Comparison of ENCODE assay signal across 12 cellular contexts in the genomic region with DNA sequence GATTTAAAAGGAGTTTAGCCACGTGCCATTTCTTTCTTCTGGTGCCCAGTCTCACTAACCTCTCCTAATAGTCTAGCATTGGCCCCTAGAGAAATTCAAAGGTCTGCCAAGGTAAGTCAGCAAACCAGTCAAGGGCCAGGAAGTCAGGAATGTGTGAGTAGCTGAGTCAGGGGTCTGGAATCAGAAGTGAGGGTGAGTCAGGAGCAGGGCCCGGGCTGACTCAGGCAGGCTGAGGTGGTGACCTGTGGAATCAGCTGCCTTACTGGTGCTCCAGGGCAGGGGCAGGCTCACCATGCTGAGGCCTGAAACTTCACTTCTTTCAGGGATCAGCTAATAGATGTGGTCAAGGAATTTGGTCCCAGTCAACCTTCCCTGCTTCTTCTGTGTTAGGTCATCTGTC.
A peak's percentile ranks its signal among the peaks of the same experiment; 100 is the strongest.
DNase-seq lines count a peak whose midpoint lies in the region; ATAC-seq, FAIRE-seq and TF ChIP-seq lines count a peak whose summit lies in the region.
"Had no signal": no experiment of that assay in that cellular context is flagged by ENCODE, and none has a peak within 500 bp of the region (broad histone marks: within the 10 kb centered on the region; RNA-seq: fewer than 3 reads in every experiment).

No MANE protein-coding gene starts in this region.

- H3K9ac ChIP-seq in H1 (replicated peaks in 1 of 4; ENCODE audit: extremely low read depth in 1 of 4, low read depth in 3 of 4, low read length in 3 of 4): no peak overlapping the region

- ATAC-seq in mucosa of descending colon (peak; percentile 48), GM19324 (IDR thresholded peaks at IDR 0.05; ENCODE audit: low FRiP score, unreplicated experiment) (no peak)
- no peak for ATAC-seq in activated T-cell treated with anti-CD3 and anti-CD28 coated beads, Interleukin-2, amount 50 U/mL, for 4 hours

- H3K23ac ChIP-seq in H1 (ENCODE audit: insufficient read length): no peak overlapping the region

- no peak overlapping the region for H2BK15ac ChIP-seq in H1 (ENCODE audit: low read length)

- no peak overlapping the region for H3K4me3 ChIP-seq in MG63
- no peak overlapping the region for H3K4me3 ChIP-seq in H1 (ENCODE audit: extremely low read depth in 1 of 4, insufficient read depth in 2 of 4, low read depth in 3 of 4, low read length in 4 of 4)
- no peak overlapping the region for H3K4me3 ChIP-seq in mucosa of descending colon
- H3K4me3 ChIP-seq: prostate gland had no signal

- no peak overlapping the region for H3K4ac ChIP-seq in H1 (replicated peaks; ENCODE audit: insufficient read length, low read depth, low read length)

- POLR2A ChIA-PET in H1 (lab: Charles Lee; ENCODE audit: partially characterized antibody): no interaction called here

- peaks cover 17% of the 10 kb centered on the region for H3K27me3 Mint-ChIP-seq in activated T-cell treated with anti-CD3 and anti-CD28 coated beads, Interleukin-2, amount 50 U/mL, for 4 hours (ENCODE audit: low read depth)

- peaks cover 0 to 6% (median 2%) of the 10 kb centered on the region in 4 experiments; a peak in 4 of 7 replicates for H3K4me1 ChIP-seq in H1 (replicated peaks in 1 of 4; ENCODE audit: control insufficient read depth in 3 of 4, insufficient read depth in 4 of 4, low read length in 3 of 4)
- H3K4me1 ChIP-seq in mucosa of descending colon (ENCODE audit: low read depth): no peaks in the 10 kb centered on the region
- H3K4me1 ChIP-seq: prostate gland had no signal

- H4K5ac ChIP-seq in H1 (ENCODE audit: insufficient read length, low read depth, low read length): no peak overlapping the region

- TF ChIP-seq RAD21 in H1 (IDR thresholded peaks at IDR 0.05 in 1 of 2, conservative IDR thresholded peaks at IDR 0.05 in 1 of 2; ENCODE audit: low read depth in 2 of 2, low read length in 2 of 2): no peak

- no peaks in the 10 kb centered on the region for H3K36me3 ChIP-seq in MG63
- H3K36me3 ChIP-seq in H1 (ENCODE audit: control insufficient read depth in 2 of 4, insufficient read depth in 4 of 4, low read length in 3 of 4): peaks cover 0 to 6% (median 0%) of the 10 kb centered on the region in 4 experiments; a peak in 5 of 8 replicates
- H3K36me3 ChIP-seq in mucosa of descending colon (ENCODE audit: low read depth): no peaks in the 10 kb centered on the region
- H3K36me3 ChIP-seq: prostate gland had no signal

- no peaks in the 10 kb centered on the region for H3K23me2 ChIP-seq in H1 (ENCODE audit: low read depth, low read length)

- no peak overlapping the region; the same call in 1 of the 2 replicates for H2BK5ac ChIP-seq in H1 (ENCODE audit: low read depth, low read length)

- H3K18ac ChIP-seq in H1 (ENCODE audit: extremely low read depth, low read length): no peak overlapping the region

- 43% methylated on average over 2 of the region's 2 CpGs; no CpG with 5 or more reads in 1 of the 2 experiments for WGBS in H1 (ENCODE audit: extremely low coverage in 1 of 2, insufficient coverage in 1 of 2, insufficient read length in 1 of 2, insufficient replicate concordance in 2 of 2, low coverage in 1 of 2, low lambda C conversion rate in 2 of 2, missing lambda C conversion rate in 1 of 2), 2 experiments

- H2BK120ac ChIP-seq in H1 (replicated peaks; ENCODE audit: low read depth, low read length): no peak overlapping the region

- no peaks in the 10 kb centered on the region for H3K9me3 Mint-ChIP-seq in activated T-cell treated with anti-CD3 and anti-CD28 coated beads, Interleukin-2, amount 50 U/mL, for 4 hours

- H4K20me1 ChIP-seq in H1 (replicated peaks in 1 of 2; ENCODE audit: control insufficient read depth in 1 of 2, insufficient read depth in 2 of 2, low read length in 2 of 2): no peaks in the 10 kb centered on the region

- H3K4me1 Mint-ChIP-seq in activated T-cell treated with anti-CD3 and anti-CD28 coated beads, Interleukin-2, amount 50 U/mL, for 4 hours (ENCODE audit: low read depth): no peaks in the 10 kb centered on the region

- no peak overlapping the region for H3K56ac ChIP-seq in H1 (replicated peaks; ENCODE audit: insufficient read length, low read depth, low read length)

- intact Hi-C loops in mucosa of descending colon (cut with DNase I, micrococcal nuclease): no loop called here

- no peak overlapping the region for H3K14ac ChIP-seq in H1 (ENCODE audit: insufficient read length)

- H3K27me3 ChIP-seq in MG63: no peaks in the 10 kb centered on the region
- H3K27me3 ChIP-seq in H1 (replicated peaks in 1 of 4; ENCODE audit: control insufficient read depth in 3 of 4, extremely low read depth in 1 of 4, insufficient read depth in 3 of 4, low read length in 3 of 4): no peaks in the 10 kb centered on the region

- no peak for FAIRE-seq in H1 (lab: Jason Lieb, UNC)

- CTCF ChIA-PET in H1 (lab: Charles Lee; ENCODE audit: partially characterized antibody): interaction anchor here (0.9 to 11.0 kb wide), 10 partner anchors 18 to 156 kb away, joined by 3 to 114 read pairs (median 4); no protein-coding TSS in a partner anchor

- no peak overlapping the region for H4K91ac ChIP-seq in H1 (replicated peaks; ENCODE audit: insufficient read length, low read length)

- H3K79me2 ChIP-seq in H1 (ENCODE audit: control insufficient read depth in 1 of 2, insufficient read depth in 2 of 2, low read length in 2 of 2): 0 out of 4 replicates have a peak, but pooled peaks cover 0 to 5% of the 10 kb centered on the region in 2 experiments

- no peak overlapping the region for H4K8ac ChIP-seq in H1 (ENCODE audit: extremely low read depth, insufficient read depth, low read length)

- TF ChIP-seq POLR2A in H1 (IDR thresholded peaks at IDR 0.05; ENCODE audit: control extremely low read depth in 1 of 2, low read depth in 2 of 2, low read length in 2 of 2): no peak

- H3K27ac ChIP-seq in H1 (ENCODE audit: low read depth, low read length): no peak overlapping the region
- H3K27ac ChIP-seq: prostate gland had no signal

- peak; percentile 89 for DNase-seq in Caki2 (ENCODE audit: low read depth)
- peak; percentile 97 for DNase-seq in MG63
- peak in 1 of 2 experiments; percentile 68 for DNase-seq in H1 (ENCODE audit: low read depth in 1 of 2, low spot score in 2 of 2)
- no peak for DNase-seq in mucosa of descending colon
- no peak for DNase-seq in activated T-cell treated with anti-CD3 and anti-CD28 coated beads, Interleukin-2, amount 50 U/mL, for 4 hours
- DNase-seq in NCI-H1417 (lab: John Stamatoyannopoulos, UW): no peak
- DNase-seq in activated T-cell treated with anti-CD3 and anti-CD28 coated beads for 4 hours: no peak
- DNase-seq: activated CD4-positive, CD25-positive, alpha-beta regulatory T cell; DMS153; NCI-H446 treated with DMSO at 0.1 percent for 48 hours had no signal

- no peak for TF ChIP-seq CTCF in H1 (IDR thresholded peaks at IDR 0.05; ENCODE audit: control extremely low read depth in 1 of 3, insufficient read depth in 1 of 3, low read depth in 1 of 3, low read length in 3 of 3)
- TF ChIP-seq CTCF in mucosa of descending colon (IDR thresholded peaks at IDR 0.05): no peak

- no peaks in the 10 kb centered on the region for H3K36me3 Mint-ChIP-seq in activated T-cell treated with anti-CD3 and anti-CD28 coated beads, Interleukin-2, amount 50 U/mL, for 4 hours (ENCODE audit: insufficient read depth)

- H2BK12ac ChIP-seq in H1 (ENCODE audit: low read depth, low read length): no peak overlapping the region

- H3K4me2 ChIP-seq in H1 (ENCODE audit: insufficient read depth in 1 of 2, low read depth in 2 of 2, low read length in 2 of 2): no peak overlapping the region

- H3K4me3 Mint-ChIP-seq in activated T-cell treated with anti-CD3 and anti-CD28 coated beads, Interleukin-2, amount 50 U/mL, for 4 hours: no peak overlapping the region

- no peak overlapping the region for H2AK5ac ChIP-seq in H1 (ENCODE audit: low read depth, low read length)

- H3K9me3 ChIP-seq in MG63 (peaks cover 3% of the 10 kb centered on the region; the same call in 1 of the 2 replicates), H1 (ENCODE audit: insufficient read depth in 2 of 2, low read depth in 1 of 2, low read length in 1 of 2) (no peaks in the 10 kb centered on the region), mucosa of descending colon (no peaks in the 10 kb centered on the region)
- H3K9me3 ChIP-seq: prostate gland had no signal

- no peak overlapping the region for H2BK20ac ChIP-seq in H1 (ENCODE audit: low read length)

- in situ Hi-C loops in Caki2 (cut with HindIII; ENCODE audit: low pct_unique_long_range_greater_than_20kb, low sequenced_read_pairs): no loop called here

- TF ChIP-seq EP300 in H1 (IDR thresholded peaks at IDR 0.05; ENCODE audit: borderline replicate concordance in 1 of 2, low read depth in 2 of 2, low read length in 2 of 2): no peak

- H3K79me1 ChIP-seq in H1 (ENCODE audit: low read depth, low read length): no peaks in the 10 kb centered on the region; the same call in 1 of the 2 replicates

- H2AFZ ChIP-seq in H1 (ENCODE audit: low read length): no peak overlapping the region

TF ChIP-seq in H1, 55 proteins besides CTCF, POLR2A, EP300 and RAD21:
- TF ChIP-seq TAF7 (optimal IDR thresholded peaks at IDR 0.05; ENCODE audit: borderline replicate concordance, low read depth, low read length) (no peak), JUND (IDR thresholded peaks at IDR 0.05; ENCODE audit: low read length) (peak; percentile 65; the same call in 1 of the 2 replicates), MAFK (IDR thresholded peaks at IDR 0.05; ENCODE audit: low read depth, low read length) (peak; percentile 80; the same call in 1 of the 2 replicates), BACH1 (IDR thresholded peaks at IDR 0.05; ENCODE audit: low read length) (peak; percentile 96), SUZ12 (IDR thresholded peaks at IDR 0.05; ENCODE audit: low read length) (no peak), SP2 (IDR thresholded peaks at IDR 0.05; ENCODE audit: low read length) (no peak), TBP (IDR thresholded peaks at IDR 0.05; ENCODE audit: low read depth, low read length) (0 out of 2 replicates have a peak, but pooled peaks have one; percentile 11), RFX5 (IDR thresholded peaks at IDR 0.05; ENCODE audit: borderline replicate concordance, low read depth, low read length) (no peak), GABPA (IDR thresholded peaks at IDR 0.05; ENCODE audit: borderline replicate concordance, insufficient read depth, low read length) (no peak), BRCA1 (IDR thresholded peaks at IDR 0.05; ENCODE audit: low read depth, low read length) (no peak)
- TF ChIP-seq, protein P1, sequence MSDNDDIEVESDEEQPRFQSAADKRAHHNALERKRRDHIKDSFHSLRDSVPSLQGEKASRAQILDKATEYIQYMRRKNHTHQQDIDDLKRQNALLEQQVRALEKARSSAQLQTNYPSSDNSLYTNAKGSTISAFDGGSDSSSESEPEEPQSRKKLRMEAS (IDR thresholded peaks at IDR 0.05): no peak

Comparison
In these comparisons a context has a peak if more than half of its experiments do, and no peak if none do; other contexts are left out.
1. DNase-seq: peak in Caki2 (single experiment) and MG63 (single experiment); none in mucosa of descending colon (0 of 3), activated T-cell treated with anti-CD3 and anti-CD28 coated beads, Interleukin-2, amount 50 U/mL, for 4 hours (single experiment), NCI-H1417 (0 of 3) and activated T-cell treated with anti-CD3 and anti-CD28 coated beads for 4 hours (single experiment).